17 cellular contexts compared by ENCODE assay signal in genomic region chr2:11388262-11389047, GRCh38. TPM values are rescaled to one million over a fixed set of nuclear protein-coding genes. Genes with fewer than 3 reads are reported as not detected.
A peak's percentile ranks its signal among the peaks of the same experiment; 100 is the strongest.
DNase-seq lines count a peak whose midpoint lies in the region; TF ChIP-seq lines count a peak whose summit lies in the region.
"Had no signal": no experiment of that assay in that cellular context is flagged by ENCODE, and none has a peak within 500 bp of the region (broad histone marks: within the 10 kb centered on the region; RNA-seq: fewer than 3 reads in every experiment).

No MANE protein-coding gene starts in this region.

- H3K4me3 Mint-ChIP-seq in nephron: no peak overlapping the region
- H3K4me3 Mint-ChIP-seq: activated naive CD8-positive, alpha-beta T cell treated with anti-CD3 and anti-CD28 coated beads, Interleukin-2, amount 50 U/mL, for 24 hours; T-cell had no signal

- H3K4me1 ChIP-seq in BLaER1 treated with 17β-estradiol and CSF1 and Interleukin-3, amounts not matched to agents 10 nM and 100 nM: peaks cover 6 to 38% (median 14%) of the 10 kb centered on the region in 10 experiments; a peak in 17 of 20 replicates
- H3K4me1 ChIP-seq in HUES64 (ENCODE audit: insufficient read depth, low read length): peaks cover 4% of the 10 kb centered on the region; the same call in 1 of the 2 replicates

- H3K9me3 ChIP-seq in BLaER1 treated with 17β-estradiol and CSF1 and Interleukin-3, amounts not matched to agents 10 nM and 100 nM (replicated peaks in 1 of 11): no peaks in the 10 kb centered on the region
- H3K9me3 ChIP-seq in HUES64 (ENCODE audit: insufficient read depth, low read depth, low read length): no peaks in the 10 kb centered on the region
- H3K9me3 ChIP-seq: HAP-1 had no signal

- WGBS in HUES64: 82% methylated on average over 8 of the region's 8 CpGs

- no peak overlapping the region for H3K27ac ChIP-seq in BLaER1 treated with 17β-estradiol and CSF1 and Interleukin-3, amounts not matched to agents 10 nM and 100 nM
- H3K27ac ChIP-seq in HUES64 (ENCODE audit: low read depth, low read length) (peak overlapping the region; percentile 53; the same call in 1 of the 2 replicates), dorsolateral prefrontal cortex (peak overlapping the region in 49 of 59 donors; percentile 1 to 92 (median 60))

- no peaks in the 10 kb centered on the region for H3K36me3 Mint-ChIP-seq in nephron (ENCODE audit: low read depth)
- H3K36me3 Mint-ChIP-seq: T-cell had no signal

- H3K9ac ChIP-seq in BLaER1 treated with 17β-estradiol and CSF1 and Interleukin-3, amounts not matched to agents 10 nM and 100 nM: no peak overlapping the region
- no peak overlapping the region for H3K9ac ChIP-seq in HUES64 (ENCODE audit: low read depth, low read length)

- H3K27ac Mint-ChIP-seq in nephron: peak overlapping the region in 2 of 3 experiments; percentile 93 to 94
- H3K27ac Mint-ChIP-seq: activated naive CD8-positive, alpha-beta T cell treated with anti-CD3 and anti-CD28 coated beads, Interleukin-2, amount 50 U/mL, for 24 hours; T-cell had no signal

- no peaks in the 10 kb centered on the region for H3K9me3 Mint-ChIP-seq in nephron
- H3K9me3 Mint-ChIP-seq: activated naive CD8-positive, alpha-beta T cell treated with anti-CD3 and anti-CD28 coated beads, Interleukin-2, amount 50 U/mL, for 24 hours; T-cell had no signal

- intact Hi-C loops in dorsolateral prefrontal cortex (cut with DNase I): no loop called here

- no peak for DNase-seq in dorsolateral prefrontal cortex
- no peak for DNase-seq in middle frontal gyrus (ENCODE audit: extremely low spot score, low spot score)
- DNase-seq in NCI-H526 treated with DMSO at 0.1 percent for 48 hours (lab: John Stamatoyannopoulos, UW): no peak
- DNase-seq in erythroblast (lab: John Stamatoyannopoulos, UW): no peak
- no peak for DNase-seq in activated CD8-positive, alpha-beta memory T cell treated with anti-CD3 and anti-CD28 coated beads for 24 hours
- DNase-seq: activated naive CD8-positive, alpha-beta T cell treated with anti-CD3 and anti-CD28 coated beads, Interleukin-2, amount 50 U/mL, for 24 hours; Calu3; cortex of kidney; head of caudate nucleus; Karpas-422; NCI-H1930; stimulated activated naive CD4-positive, alpha-beta T cell treated with Interleukin-2 at 50 U/mL for 16 hours; T-cell had no signal

- no peaks in the 10 kb centered on the region for H3K36me3 ChIP-seq in BLaER1 treated with 17β-estradiol and CSF1 and Interleukin-3, amounts not matched to agents 10 nM and 100 nM
- H3K36me3 ChIP-seq in HUES64 (ENCODE audit: insufficient read depth, low read length): no peaks in the 10 kb centered on the region
- H3K36me3 ChIP-seq: HAP-1 had no signal

- no peaks in the 10 kb centered on the region for H4K20me1 ChIP-seq in BLaER1 treated with 17β-estradiol and CSF1 and Interleukin-3, amounts not matched to agents 10 nM and 100 nM

- H3K4me3 ChIP-seq in BLaER1 treated with 17β-estradiol and CSF1 and Interleukin-3, amounts not matched to agents 10 nM and 100 nM: no peak overlapping the region
- no peak overlapping the region for H3K4me3 ChIP-seq in HUES64 (ENCODE audit: low read length)
- no peak overlapping the region for H3K4me3 ChIP-seq in dorsolateral prefrontal cortex
- H3K4me3 ChIP-seq: HAP-1 had no signal

- H3K4me2 ChIP-seq in BLaER1 treated with 17β-estradiol and CSF1 and Interleukin-3, amounts not matched to agents 10 nM and 100 nM: peak overlapping the region in 10 of 11 experiments; percentile 12 to 76 (median 46); a peak in 18 of 22 replicates

- H3K27me3 ChIP-seq in BLaER1 treated with 17β-estradiol and CSF1 and Interleukin-3, amounts not matched to agents 10 nM and 100 nM: no peaks in the 10 kb centered on the region
- H3K27me3 ChIP-seq in HUES64 (ENCODE audit: insufficient read depth, low read length) (no peaks in the 10 kb centered on the region), dorsolateral prefrontal cortex (no peaks in the 10 kb centered on the region)

- peaks cover 44% of the 10 kb centered on the region for H3K4me1 Mint-ChIP-seq in nephron
- H3K4me1 Mint-ChIP-seq: activated naive CD8-positive, alpha-beta T cell treated with anti-CD3 and anti-CD28 coated beads, Interleukin-2, amount 50 U/mL, for 24 hours; T-cell had no signal

- TF ChIP-seq CTCF in dorsolateral prefrontal cortex (IDR thresholded peaks at IDR 0.05 in 54 of 56, conservative IDR thresholded peaks at IDR 0.05 in 2 of 56; ENCODE audit: low read depth in 1 of 56, partially characterized antibody in 56 of 56) (no peak), nephron (IDR thresholded peaks at IDR 0.05; ENCODE audit: unreplicated experiment in 3 of 3) (no peak)

- TF ChIP-seq POLR2A in erythroblast (IDR thresholded peaks at IDR 0.05; ENCODE audit: low read length): no peak

- H3K27me3 Mint-ChIP-seq in nephron (ENCODE audit: low read depth): peaks cover 11% of the 10 kb centered on the region
- H3K27me3 Mint-ChIP-seq: activated naive CD8-positive, alpha-beta T cell treated with anti-CD3 and anti-CD28 coated beads, Interleukin-2, amount 50 U/mL, for 24 hours had no signal

RNA-seq across cellular contexts. Expression of gene ROCK2, which starts 44.0 kb away (rescaled TPM):
- 17.4 TPM for polyA plus RNA-seq in HUES64 (2013, experiment 1 of 2)
- polyA plus RNA-seq in HUES64 (2013, experiment 2 of 2): 19.2 TPM
- total RNA-seq in dorsolateral prefrontal cortex: 100 to 1,000 TPM in 11 of 120 experiments, 10 to 100 TPM in 109; 42.2 to 120 (median 82.5) TPM

Comparison
In these comparisons a context has a peak if more than half of its experiments do, and no peak if none do; other contexts are left out.
1. H3K27ac ChIP-seq: peak in HUES64 (single experiment) and dorsolateral prefrontal cortex (49 of 59); none in BLaER1 treated with 17β-estradiol and CSF1 and Interleukin-3, amounts not matched to agents 10 nM and 100 nM (0 of 11).